17 cellular contexts compared by ENCODE assay signal in genomic region chr4:119581480-119581879, GRCh38. TPM values are rescaled to one million over a fixed set of nuclear protein-coding genes. Genes with fewer than 3 reads are reported as not detected.
A peak's percentile ranks its signal among the peaks of the same experiment; 100 is the strongest.
DNase-seq lines count a peak whose midpoint lies in the region; ATAC-seq and TF ChIP-seq lines count a peak whose summit lies in the region.
"Had no signal": no experiment of that assay in that cellular context is flagged by ENCODE, and none has a peak within 500 bp of the region (broad histone marks: within the 10 kb centered on the region; RNA-seq: fewer than 3 reads in every experiment).

No MANE protein-coding gene starts in this region.

- H3K27me3 ChIP-seq in thyroid gland: no peaks in the 10 kb centered on the region

- H3K27ac ChIP-seq in thyroid gland: no peak overlapping the region
- H3K27ac ChIP-seq: GM23248 had no signal

- 83 to 90% methylated on average over 2 of the region's 2 CpGs for WGBS in thyroid gland, 2 donors

- TF ChIP-seq CTCF in mucosa of descending colon (IDR thresholded peaks at IDR 0.05) (no peak), foreskin fibroblast (IDR thresholded peaks at IDR 0.05; ENCODE audit: low read depth, low read length) (no peak), thyroid gland (IDR thresholded peaks at IDR 0.05) (no peak)

- TF ChIP-seq POLR2A in thyroid gland (IDR thresholded peaks at IDR 0.05): no peak

- H3K4me3 ChIP-seq in mucosa of descending colon (no peak overlapping the region), foreskin fibroblast (ENCODE audit: low read depth in 1 of 2, low read length in 2 of 2) (no peak overlapping the region), thyroid gland (replicated peaks in 1 of 3) (no peak overlapping the region)
- H3K4me3 ChIP-seq: GM23248 had no signal

- ATAC-seq in GM19397 (IDR thresholded peaks at IDR 0.05; ENCODE audit: unreplicated experiment) (peak; percentile 53), HG03354 (IDR thresholded peaks at IDR 0.05; ENCODE audit: poor library complexity, severe bottlenecking, unreplicated experiment) (peak; percentile 49), mucosa of descending colon (peak; percentile 34)
- ATAC-seq: HCT116 had no signal

- intact Hi-C loops in mucosa of descending colon (cut with DNase I, micrococcal nuclease) (no loop called here), thyroid gland (cut with DNase I) (no loop called here)

- peaks cover 8% of the 10 kb centered on the region for H3K4me1 ChIP-seq in mucosa of descending colon (ENCODE audit: low read depth)
- H3K4me1 ChIP-seq in thyroid gland: peaks cover 7 to 16% of the 10 kb centered on the region in 2 donors

- DNase-seq in foreskin melanocyte (peak; percentile 24), mucosa of descending colon (no peak), foreskin fibroblast (no peak), hepatic stellate cell (ENCODE audit: low spot score) (no peak), mucosa of gallbladder (ENCODE audit: low spot score) (no peak), thyroid gland (no peak)
- DNase-seq: C1 segment of cervical spinal cord; Calu3; CD4-positive, alpha-beta memory T cell; COR-L47; DMS53; DMS79 treated with DMSO at 0.1 percent for 48 hours; GM23248; H9 had no signal

- no peaks in the 10 kb centered on the region for H3K9me3 ChIP-seq in mucosa of descending colon
- H3K9me3 ChIP-seq in thyroid gland: no peaks in the 10 kb centered on the region

- H3K36me3 ChIP-seq in mucosa of descending colon (ENCODE audit: low read depth) (no peaks in the 10 kb centered on the region), thyroid gland (no peaks in the 10 kb centered on the region)

RNA-seq across cellular contexts. Expression of gene PDE5A, which starts 47.1 kb away (rescaled TPM):
- total RNA-seq in mucosa of descending colon: 100 to 1,000 TPM in 1 of 3 donors, 10 to 100 TPM in 2; 35.4 to 131 (median 58.4) TPM
- total RNA-seq in mucosa of gallbladder: 29.7 TPM
- total RNA-seq in thyroid gland: 10 to 100 TPM; 20.9 to 74.0 (median 30.2) TPM
